ENCODE assay signal across 9 cellular contexts in the genomic region with DNA sequence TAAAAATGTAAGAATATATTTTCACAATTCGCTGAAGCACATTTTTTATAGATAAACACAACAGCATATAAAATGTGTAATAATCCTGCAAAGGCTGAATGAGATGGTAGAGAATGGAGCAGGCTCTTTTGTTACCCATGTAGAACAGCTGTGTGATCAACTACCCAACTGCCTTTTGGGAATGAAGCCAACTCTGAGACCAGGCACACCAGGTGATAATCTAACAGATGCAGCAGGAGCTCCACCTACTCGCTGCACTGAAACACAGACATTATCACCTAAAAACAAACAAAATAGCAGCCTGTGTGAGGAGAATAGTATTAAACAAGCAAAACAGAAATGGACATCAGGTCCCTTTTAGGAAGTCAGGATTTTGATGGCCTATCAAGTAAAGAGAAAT.
DNase-seq lines count a peak whose midpoint lies in the region; ATAC-seq and TF ChIP-seq lines count a peak whose summit lies in the region.
"Had no signal": no experiment of that assay in that cellular context is flagged by ENCODE, and none has a peak within 500 bp of the region (broad histone marks: within the 10 kb centered on the region; RNA-seq: fewer than 3 reads in every experiment).

No MANE protein-coding gene starts in this region.

- ATAC-seq in HG02759 (IDR thresholded peaks at IDR 0.05; ENCODE audit: unreplicated experiment), result no peak

- peak; percentile 46; the same call in 1 of the 2 replicates for TF ChIP-seq CTCF in LNCAP (IDR thresholded peaks at IDR 0.05)

- DNase-seq in NCI-H2107 treated with DMSO at 0.1 percent for 48 hours (lab: John Stamatoyannopoulos, UW; ENCODE audit: unreplicated experiment) (peak; percentile 94), OCI-M1 (lab: John Stamatoyannopoulos, UW) (peak; percentile 50), pons (ENCODE audit: low spot score) (peak; percentile 6), 8988T (no peak), Kasumi-1 (lab: John Stamatoyannopoulos, UW) (no peak)
- DNase-seq: activated CD4-positive, alpha-beta memory T cell treated with anti-CD3 and anti-CD28 coated beads for 36 hours; dorsolateral prefrontal cortex had no signal

Comparison
In these comparisons a context has a peak if more than half of its experiments do, and no peak if none do; other contexts are left out.
1. DNase-seq: peak in NCI-H2107 treated with DMSO at 0.1 percent for 48 hours (single experiment), OCI-M1 (single experiment) and pons (single experiment); none in 8988T (single experiment) and Kasumi-1 (0 of 2).